Comparison of ENCODE assay signal across 27 cellular contexts in genomic region chrX:24396930-24397277, GRCh38. TPM values are rescaled to one million over a fixed set of nuclear protein-coding genes. Genes with fewer than 3 reads are reported as not detected.
A peak's percentile ranks its signal among the peaks of the same experiment; 100 is the strongest.
DNase-seq lines count a peak whose midpoint lies in the region; ATAC-seq and TF ChIP-seq lines count a peak whose summit lies in the region.
"Had no signal": no experiment of that assay in that cellular context is flagged by ENCODE, and none has a peak within 500 bp of the region (broad histone marks: within the 10 kb centered on the region; RNA-seq: fewer than 3 reads in every experiment).

No MANE protein-coding gene starts in this region.

- H3K4me3 Mint-ChIP-seq in GM23338: no peak overlapping the region
- H3K4me3 Mint-ChIP-seq: activated CD4-positive, alpha-beta T cell treated with anti-CD3 and anti-CD28 coated beads for 36 hours; activated CD8-positive, alpha-beta memory T cell treated with anti-CD3 and anti-CD28 coated beads, Interleukin-2, amount 10 ng/mL, durations not matched to agents 7 days and 5 days; activated naive CD8-positive, alpha-beta T cell; activated T-helper 1 cell treated with anti-CD3 and anti-CD28 coated beads, Interleukin-12 subunit alpha, Interleukin-12 subunit beta, Interleukin-2, Interleukin-4 antibody, amounts not matched to agents 30 ng/mL and 10 ng/mL and 1 ng/mL, durations not matched to agents 14 hours and 24 hours and 36 hours had no signal

- no peaks in the 10 kb centered on the region for H3K9me3 ChIP-seq in ascending aorta
- H3K9me3 ChIP-seq: HAP-1, mucosa of descending colon had no signal

- H3K27ac ChIP-seq in ascending aorta: peak overlapping the region; percentile 79
- H3K27ac ChIP-seq in GM23338 (ENCODE audit: low read depth): no peak overlapping the region
- H3K27ac ChIP-seq: KMS-11, RWPE1 had no signal

- H3K4me1 ChIP-seq in ascending aorta: peaks cover 0 to 14% of the 10 kb centered on the region in 2 donors
- no peaks in the 10 kb centered on the region for H3K4me1 ChIP-seq in GM23338 (ENCODE audit: insufficient read depth)
- H3K4me1 ChIP-seq: HAP-1 had no signal

- no peaks in the 10 kb centered on the region for H3K36me3 ChIP-seq in ascending aorta
- no peaks in the 10 kb centered on the region for H3K36me3 ChIP-seq in GM23338 (ENCODE audit: insufficient read depth)
- H3K36me3 ChIP-seq: HAP-1 had no signal

- TF ChIP-seq CTCF in ascending aorta (IDR thresholded peaks at IDR 0.05) (no peak), GM23338 (conservative IDR thresholded peaks at IDR 0.05; ENCODE audit: low read depth in 2 of 2) (no peak)

- no peaks in the 10 kb centered on the region for H3K9me2 ChIP-seq in GM23338 (ENCODE audit: insufficient read depth)

- DNase-seq in NCI-H82 (lab: John Stamatoyannopoulos, UW) (peak; percentile 6), NCI-H82 treated with DMSO at 0.1 percent for 48 hours (lab: John Stamatoyannopoulos, UW; ENCODE audit: unreplicated experiment) (no peak), ascending aorta (ENCODE audit: low spot score in 2 of 2) (peak in 1 of 2 donors; percentile 69), glomerular visceral epithelial cell (ENCODE audit: extremely low spot score) (peak; percentile 0), stromal cell of bone marrow (ENCODE audit: low read depth) (peak; percentile 43), HUDEP-2 (lab: John Stamatoyannopoulos, UW; ENCODE audit: unreplicated experiment in 76 of 76) (no peak), GM23338 (ENCODE audit: low spot score) (no peak)
- DNase-seq: activated CD4-positive, alpha-beta T cell treated with anti-CD3 and anti-CD28 coated beads for 36 hours; activated CD8-positive, alpha-beta memory T cell treated with anti-CD3 and anti-CD28 coated beads, Interleukin-2, amount 10 ng/mL, durations not matched to agents 7 days and 5 days; caudate nucleus; effector CD4-positive, alpha-beta T cell; EL; erythroblast; mucosa of descending colon; stimulated activated CD8-positive, alpha-beta memory T cell treated with anti-CD3 and anti-CD28 coated beads, Interleukin-4, amount 100 ng/mL, for 48 hours had no signal

- H3K9me3 Mint-ChIP-seq in GM23338: no peaks in the 10 kb centered on the region
- H3K9me3 Mint-ChIP-seq: activated T-helper 1 cell treated with anti-CD3 and anti-CD28 coated beads, Interleukin-12 subunit alpha, Interleukin-12 subunit beta, Interleukin-2, Interleukin-4 antibody, amounts not matched to agents 30 ng/mL and 10 ng/mL and 1 ng/mL, durations not matched to agents 14 hours and 24 hours and 36 hours had no signal

- peaks cover 3% of the 10 kb centered on the region for H3K27me3 Mint-ChIP-seq in GM23338 (ENCODE audit: insufficient read depth, low read depth, poor library complexity)
- H3K27me3 Mint-ChIP-seq: activated CD4-positive, alpha-beta T cell treated with anti-CD3 and anti-CD28 coated beads for 36 hours; activated naive CD8-positive, alpha-beta T cell had no signal

- no peak overlapping the region for H3K27ac Mint-ChIP-seq in GM23338
- H3K27ac Mint-ChIP-seq: activated CD4-positive, alpha-beta T cell treated with anti-CD3 and anti-CD28 coated beads for 36 hours; activated CD8-positive, alpha-beta memory T cell treated with anti-CD3 and anti-CD28 coated beads, Interleukin-2, amount 10 ng/mL, durations not matched to agents 7 days and 5 days; activated naive CD8-positive, alpha-beta T cell; activated T-helper 1 cell treated with anti-CD3 and anti-CD28 coated beads, Interleukin-12 subunit alpha, Interleukin-12 subunit beta, Interleukin-2, Interleukin-4 antibody, amounts not matched to agents 30 ng/mL and 10 ng/mL and 1 ng/mL, durations not matched to agents 14 hours and 24 hours and 36 hours had no signal

- H3K79me2 ChIP-seq in GM23338 (replicated peaks; ENCODE audit: insufficient read depth): no peaks in the 10 kb centered on the region

- no peaks in the 10 kb centered on the region for H3F3A ChIP-seq in GM23338 (replicated peaks; ENCODE audit: low read depth)

- H3K36me3 Mint-ChIP-seq in GM23338 (ENCODE audit: low read depth): no peaks in the 10 kb centered on the region
- H3K36me3 Mint-ChIP-seq: activated CD8-positive, alpha-beta memory T cell treated with anti-CD3 and anti-CD28 coated beads, Interleukin-2, amount 10 ng/mL, durations not matched to agents 7 days and 5 days; activated naive CD8-positive, alpha-beta T cell had no signal

- H4K20me1 ChIP-seq in GM23338 (replicated peaks; ENCODE audit: insufficient read depth): no peaks in the 10 kb centered on the region

- no peak overlapping the region for H3K4me2 ChIP-seq in GM23338
- H3K4me2 ChIP-seq: KMS-11 had no signal

- H3K27me3 ChIP-seq in ascending aorta (no peaks in the 10 kb centered on the region), GM23338 (ENCODE audit: insufficient read depth) (no peaks in the 10 kb centered on the region)

- peaks cover 15% of the 10 kb centered on the region for H3K4me1 Mint-ChIP-seq in GM23338

- no peak for ATAC-seq in GM18907 (IDR thresholded peaks at IDR 0.05; ENCODE audit: unreplicated experiment)
- ATAC-seq in GM23338: no peak
- ATAC-seq: activated CD4-positive, alpha-beta T cell treated with anti-CD3 and anti-CD28 coated beads for 36 hours; activated CD8-positive, alpha-beta memory T cell treated with anti-CD3 and anti-CD28 coated beads, Interleukin-2, amount 10 ng/mL, durations not matched to agents 7 days and 5 days; mucosa of descending colon had no signal

- H3K4me3 ChIP-seq in ascending aorta (no peak overlapping the region), GM23338 (no peak overlapping the region)
- H3K4me3 ChIP-seq: HAP-1, mucosa of descending colon had no signal

- intact Hi-C loops in ascending aorta (cut with DNase I): loop anchor here (1.0 to 10.0 kb wide), 5 partner anchors 28 to 748 kb away; no protein-coding TSS in a partner anchor

- no peak overlapping the region for H2AFZ ChIP-seq in GM23338

TF ChIP-seq in GM23338, 12 proteins besides CTCF, POLR2A, EP300 and RAD21 (continues in another document):
- no peak for TF ChIP-seq NANOG (IDR thresholded peaks at IDR 0.05; ENCODE audit: borderline replicate concordance)
- no peak for TF ChIP-seq REST (IDR thresholded peaks at IDR 0.05; ENCODE audit: unreplicated experiment)
- no peak for TF ChIP-seq EZH2phosphoT487 (IDR thresholded peaks at IDR 0.05; ENCODE audit: unreplicated experiment)
- no peak for TF ChIP-seq JUNB (IDR thresholded peaks at IDR 0.05; ENCODE audit: unreplicated experiment)
- no peak for TF ChIP-seq ETS1 (IDR thresholded peaks at IDR 0.05)
- TF ChIP-seq POLR2AphosphoS5 (IDR thresholded peaks at IDR 0.05; ENCODE audit: low read depth): no peak

RNA-seq across cellular contexts. Expression of gene SUPT20HL1, which starts 36.5 kb away (rescaled TPM):
- total RNA-seq in ascending aorta: 1.7 TPM
- total RNA-seq in GM23338 (2014; rRNA removed; shearing (Covaris generic)): not detected in 2 replicates
- not detected in 2 replicates for polyA plus RNA-seq in GM23338 (2016; fragmentation: Nextera tagmentation; extraction: Ambion mirVana)
- total RNA-seq: A172; activated CD8-positive, alpha-beta memory T cell treated with anti-CD3 and anti-CD28 coated beads, Interleukin-2, amount 10 ng/mL, durations not matched to agents 7 days and 5 days; activated T-helper 1 cell treated with anti-CD3 and anti-CD28 coated beads, Interleukin-12 subunit alpha, Interleukin-12 subunit beta, Interleukin-2, Interleukin-4 antibody, amounts not matched to agents 30 ng/mL and 10 ng/mL and 1 ng/mL, durations not matched to agents 14 hours and 24 hours and 36 hours; glomerular endothelial cell; HT-29; left lobe of liver; subcutaneous adipose tissue had no signal
- polyA plus RNA-seq: BJ had no signal

Comparison
In these comparisons a context has a peak if more than half of its experiments do, and no peak if none do; other contexts are left out.
1. DNase-seq: peak in NCI-H82 (single experiment), glomerular visceral epithelial cell (single experiment) and stromal cell of bone marrow (single experiment); none in NCI-H82 treated with DMSO at 0.1 percent for 48 hours (single experiment), HUDEP-2 (0 of 76) and GM23338 (single experiment).